Comparison of ENCODE assay signal across 1 cellular context in the genomic region with DNA sequence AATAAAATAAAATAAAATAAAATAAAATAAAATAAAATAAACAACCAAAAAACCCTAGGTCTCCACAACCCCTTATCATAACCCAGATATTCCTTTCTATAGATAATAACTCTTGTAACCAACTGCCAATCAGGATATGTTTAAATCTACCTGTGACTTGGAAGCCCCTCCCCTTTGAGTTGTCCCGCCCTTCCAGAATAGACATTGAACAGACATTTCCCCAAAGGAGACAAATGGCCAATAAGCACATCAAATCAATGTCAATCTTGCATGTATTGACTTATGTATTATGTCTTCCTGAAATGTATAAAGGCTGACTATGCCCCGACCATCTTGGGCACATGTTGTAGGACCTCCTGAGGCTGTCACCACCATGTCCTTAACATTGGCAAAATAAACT.
TF ChIP-seq lines count a peak whose summit lies in the region.

No MANE protein-coding gene starts in this region.

TF ChIP-seq in HCT116, 20 proteins besides CTCF, POLR2A, EP300 and RAD21:
- TF ChIP-seq, protein P1, sequence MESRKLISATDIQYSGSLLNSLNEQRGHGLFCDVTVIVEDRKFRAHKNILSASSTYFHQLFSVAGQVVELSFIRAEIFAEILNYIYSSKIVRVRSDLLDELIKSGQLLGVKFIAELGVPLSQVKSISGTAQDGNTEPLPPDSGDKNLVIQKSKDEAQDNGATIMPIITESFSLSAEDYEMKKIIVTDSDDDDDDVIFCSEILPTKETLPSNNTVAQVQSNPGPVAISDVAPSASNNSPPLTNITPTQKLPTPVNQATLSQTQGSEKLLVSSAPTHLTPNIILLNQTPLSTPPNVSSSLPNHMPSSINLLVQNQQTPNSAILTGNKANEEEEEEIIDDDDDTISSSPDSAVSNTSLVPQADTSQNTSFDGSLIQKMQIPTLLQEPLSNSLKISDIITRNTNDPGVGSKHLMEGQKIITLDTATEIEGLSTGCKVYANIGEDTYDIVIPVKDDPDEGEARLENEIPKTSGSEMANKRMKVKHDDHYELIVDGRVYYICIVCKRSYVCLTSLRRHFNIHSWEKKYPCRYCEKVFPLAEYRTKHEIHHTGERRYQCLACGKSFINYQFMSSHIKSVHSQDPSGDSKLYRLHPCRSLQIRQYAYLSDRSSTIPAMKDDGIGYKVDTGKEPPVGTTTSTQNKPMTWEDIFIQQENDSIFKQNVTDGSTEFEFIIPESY (IDR thresholded peaks at IDR 0.05; ENCODE audit: extremely low read depth, insufficient replicate concordance, low read length), result no peak
- no peak for TF ChIP-seq EZH2 (IDR thresholded peaks at IDR 0.05)
- no peak for TF ChIP-seq CEBPB (IDR thresholded peaks at IDR 0.05; ENCODE audit: low read depth)
- TF ChIP-seq ELF1 (IDR thresholded peaks at IDR 0.05; ENCODE audit: borderline replicate concordance, low read depth), result no peak
- TF ChIP-seq EGR1 (IDR thresholded peaks at IDR 0.05; ENCODE audit: low read depth), result no peak
- TF ChIP-seq SRF (IDR thresholded peaks at IDR 0.05; ENCODE audit: low read depth), result no peak
- no peak for TF ChIP-seq JUND (IDR thresholded peaks at IDR 0.05)
- peak; percentile 27; the same call in 1 of the 2 replicates for TF ChIP-seq SP1 (IDR thresholded peaks at IDR 0.05; ENCODE audit: low read depth)
- no peak for TF ChIP-seq SIN3A (IDR thresholded peaks at IDR 0.05; ENCODE audit: low read depth)
- TF ChIP-seq, protein P2, sequence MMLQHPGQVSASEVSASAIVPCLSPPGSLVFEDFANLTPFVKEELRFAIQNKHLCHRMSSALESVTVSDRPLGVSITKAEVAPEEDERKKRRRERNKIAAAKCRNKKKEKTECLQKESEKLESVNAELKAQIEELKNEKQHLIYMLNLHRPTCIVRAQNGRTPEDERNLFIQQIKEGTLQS (IDR thresholded peaks at IDR 0.05), result no peak
- TF ChIP-seq, protein P3, sequence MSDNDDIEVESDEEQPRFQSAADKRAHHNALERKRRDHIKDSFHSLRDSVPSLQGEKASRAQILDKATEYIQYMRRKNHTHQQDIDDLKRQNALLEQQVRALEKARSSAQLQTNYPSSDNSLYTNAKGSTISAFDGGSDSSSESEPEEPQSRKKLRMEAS (IDR thresholded peaks at IDR 0.05), result peak; percentile 30; the same call in 1 of the 2 replicates
- no peak for TF ChIP-seq ZNF274 (IDR thresholded peaks at IDR 0.05; ENCODE audit: low read depth, low read length)
